In genomic region chr5:177437623-177438022, GRCh38 we compare ENCODE assay signal across 25 cellular contexts. TPM values are rescaled to one million over a fixed set of nuclear protein-coding genes. Genes with fewer than 3 reads are reported as not detected.
DNase-seq lines count a peak whose midpoint lies in the region; ATAC-seq, FAIRE-seq and TF ChIP-seq lines count a peak whose summit lies in the region.
"Had no signal": no experiment of that assay in that cellular context is flagged by ENCODE, and none has a peak within 500 bp of the region (broad histone marks: within the 10 kb centered on the region; RNA-seq: fewer than 3 reads in every experiment).

No MANE protein-coding gene starts in this region.

- H3K4me1 ChIP-seq in HepG2 (ENCODE audit: insufficient read depth, low read length), result peaks cover 35% of the 10 kb centered on the region
- no peaks in the 10 kb centered on the region for H3K4me1 ChIP-seq in right lobe of liver
- no peaks in the 10 kb centered on the region for H3K4me1 ChIP-seq in prostate gland (replicated peaks)
- H3K4me1 ChIP-seq: right atrium auricular region had no signal

- WGBS in HepG2 (ENCODE audit: low lambda C conversion rate), result 68% methylated on average over 3 of the region's 4 CpGs
- 65% methylated on average over 4 of the region's 4 CpGs for WGBS in right lobe of liver (ENCODE audit: insufficient coverage, low coverage, low lambda C conversion rate, missing lambda C conversion rate)
- 54% methylated on average over 4 of the region's 4 CpGs for WGBS in prostate gland

- H3K27me3 ChIP-seq in HepG2 (ENCODE audit: control insufficient read depth in 1 of 2, insufficient read depth in 2 of 2, low read length in 2 of 2) (no peaks in the 10 kb centered on the region), right lobe of liver (no peaks in the 10 kb centered on the region), prostate gland (replicated peaks; ENCODE audit: insufficient read depth) (no peaks in the 10 kb centered on the region)
- H3K27me3 ChIP-seq: brain microvascular endothelial cell, right atrium auricular region had no signal

- DNase-seq in HepG2 (ENCODE audit: low spot score) (no peak), right lobe of liver (no peak), NCI-H748 treated with DMSO at 0.1 percent for 48 hours (lab: John Stamatoyannopoulos, UW) (peak; percentile 12), type B pancreatic cell (ENCODE audit: extremely low spot score, unreplicated experiment) (no peak), urothelium cell line (ENCODE audit: low spot score) (no peak), HT-29 (ENCODE audit: low spot score) (no peak), prostate gland (ENCODE audit: low spot score) (no peak)
- DNase-seq in central memory CD8-positive, alpha-beta T cell (ENCODE audit: low spot score in 2 of 2), result no peak
- DNase-seq: brain microvascular endothelial cell, dermis blood vessel endothelial cell, erythroblast, GDM1, Kasumi-1, NCI-H1436 treated with DMSO at 0.1 percent for 48 hours, NCI-H510A had no signal

- TF ChIP-seq EP300 in HepG2 (IDR thresholded peaks at IDR 0.05; ENCODE audit: low read depth in 2 of 2, low read length in 2 of 2) (no peak), HepG2 (CRISPR knock-in tag; IDR thresholded peaks at IDR 0.05; ENCODE audit: borderline replicate concordance) (no peak)

- H3K27ac Mint-ChIP-seq in central memory CD8-positive, alpha-beta T cell (ENCODE audit: low read depth), result peak overlapping the region; percentile 16
- peak overlapping the region; percentile 53 for H3K27ac Mint-ChIP-seq in type B pancreatic cell
- H3K27ac Mint-ChIP-seq: GM23338 had no signal

- peaks cover 43% of the 10 kb centered on the region for H3K4me1 Mint-ChIP-seq in central memory CD8-positive, alpha-beta T cell
- no peaks in the 10 kb centered on the region for H3K4me1 Mint-ChIP-seq in type B pancreatic cell (ENCODE audit: unreplicated experiment)

- no peaks in the 10 kb centered on the region for H3K9me3 ChIP-seq in HepG2 (ENCODE audit: low read length)
- H3K9me3 ChIP-seq in right lobe of liver, result no peaks in the 10 kb centered on the region
- H3K9me3 ChIP-seq in prostate gland, result no peaks in the 10 kb centered on the region
- H3K9me3 ChIP-seq: right atrium auricular region had no signal

- H3K9me3 Mint-ChIP-seq in central memory CD8-positive, alpha-beta T cell, result no peaks in the 10 kb centered on the region
- no peaks in the 10 kb centered on the region for H3K9me3 Mint-ChIP-seq in type B pancreatic cell
- H3K9me3 Mint-ChIP-seq: activated naive CD4-positive, alpha-beta T cell treated with anti-CD3 and anti-CD28 coated beads, Interleukin-2, amount 50 U/mL, for 24 hours had no signal

- CTCF ChIA-PET in HepG2 (lab: Yijun Ruan, JAX; ENCODE audit: low intra/inter-chr PET ratio, low total read pairs), result no interaction called here

- peaks cover 70% of the 10 kb centered on the region for H3K36me3 Mint-ChIP-seq in central memory CD8-positive, alpha-beta T cell (ENCODE audit: insufficient read depth)
- peaks cover 16% of the 10 kb centered on the region for H3K36me3 Mint-ChIP-seq in type B pancreatic cell

- no peak overlapping the region for H3K4me3 Mint-ChIP-seq in central memory CD8-positive, alpha-beta T cell
- no peak overlapping the region for H3K4me3 Mint-ChIP-seq in type B pancreatic cell
- H3K4me3 Mint-ChIP-seq: GM23338 had no signal

- TF ChIP-seq POLR2A in HepG2 (IDR thresholded peaks at IDR 0.05; ENCODE audit: insufficient read depth in 1 of 2, low read depth in 2 of 2, low read length in 2 of 2), result no peak
- no peak for TF ChIP-seq POLR2A in right lobe of liver (IDR thresholded peaks at IDR 0.05)
- TF ChIP-seq POLR2A in prostate gland (IDR thresholded peaks at IDR 0.05), result no peak

- BruUV-seq in HepG2 (replicated peaks; lab: Mats Ljungman, UMichigan), result TSS peak; percentile 27

- intact Hi-C loops in HepG2 (cut with micrococcal nuclease; ENCODE audit: unreplicated experiment), result no loop called here
- intact Hi-C loops in right lobe of liver (cut with DNase I), result loop anchor here in 1 of 2 donors (5.0 kb wide), 1 partner anchor 35 kb away; the partner anchor contains the start of gene PFN3
- intact Hi-C loops in prostate gland (cut with DNase I), result no loop called here

- no peak overlapping the region for H3K4me2 ChIP-seq in HepG2 (ENCODE audit: low read depth, low read length)
- H3K4me2 ChIP-seq: GM23338 had no signal

- no peaks in the 10 kb centered on the region for H3K27me3 Mint-ChIP-seq in central memory CD8-positive, alpha-beta T cell
- H3K27me3 Mint-ChIP-seq in type B pancreatic cell, result no peaks in the 10 kb centered on the region
- H3K27me3 Mint-ChIP-seq: activated naive CD4-positive, alpha-beta T cell treated with anti-CD3 and anti-CD28 coated beads, Interleukin-2, amount 50 U/mL, for 24 hours had no signal

- in situ Hi-C loops in HepG2 (cut with HindIII; ENCODE audit: extremely low pct_ligation_motif_present, low pct_unique_long_range_greater_than_20kb), result no loop called here

- H2AFZ ChIP-seq in HepG2 (ENCODE audit: low read length), result no peak overlapping the region
- H2AFZ ChIP-seq: GM23338 had no signal

- peaks cover 16 to 28% of the 10 kb centered on the region in 2 experiments; a peak in 4 of 5 replicates for H3K36me3 ChIP-seq in HepG2 (replicated peaks in 1 of 2; ENCODE audit: control insufficient read depth in 1 of 2, insufficient read depth in 2 of 2, low read length in 2 of 2)
- peaks cover 0 to 39% (median 0%) of the 10 kb centered on the region in 4 donors for H3K36me3 ChIP-seq in right lobe of liver
- H3K36me3 ChIP-seq in prostate gland, result peaks cover 10 to 31% of the 10 kb centered on the region in 2 donors

- H3K27ac ChIP-seq in HepG2 (ENCODE audit: extremely low read length, insufficient read depth, low read length), result no peak overlapping the region
- no peak overlapping the region for H3K27ac ChIP-seq in right lobe of liver
- H3K27ac ChIP-seq in prostate gland, result no peak overlapping the region
- H3K27ac ChIP-seq: brain microvascular endothelial cell, right atrium auricular region, VCaP had no signal

- FAIRE-seq in HepG2 (lab: Jason Lieb, UNC) (no peak), urothelium cell line (lab: Jason Lieb, UNC) (no peak)
- FAIRE-seq: GM12891 had no signal

- no peak overlapping the region for H3K9ac ChIP-seq in HepG2 (ENCODE audit: insufficient read depth, low read depth, low read length)

- no peak for TF ChIP-seq CTCF in HepG2 (CRISPR knock-in tag; IDR thresholded peaks at IDR 0.05)
- TF ChIP-seq CTCF in right lobe of liver (IDR thresholded peaks at IDR 0.05), result no peak
- no peak for TF ChIP-seq CTCF in type B pancreatic cell (conservative IDR thresholded peaks at IDR 0.05)
- no peak for TF ChIP-seq CTCF in prostate gland (IDR thresholded peaks at IDR 0.05)

- H3K79me2 ChIP-seq in HepG2 (ENCODE audit: insufficient read depth, low read length), result no peaks in the 10 kb centered on the region

- POLR2A ChIA-PET in HepG2 (lab: Yijun Ruan, JAX), result interaction anchor here (1.1 to 2.6 kb wide), 3 partner anchors 10 to 17 kb away, joined by 3 to 7 read pairs (median 6); partner anchors contain the start of gene GRK6

- no peaks in the 10 kb centered on the region for H4K20me1 ChIP-seq in HepG2 (ENCODE audit: insufficient read depth, low read length)

- ATAC-seq in HepG2 (no peak), right lobe of liver (no peak)
- no peak for ATAC-seq in central memory CD8-positive, alpha-beta T cell (replicated peaks; ENCODE audit: extremely low read depth, poor library complexity, severe bottlenecking)
- ATAC-seq: Panc1 had no signal

- H3K4me3 ChIP-seq in HepG2 (replicated peaks in 1 of 3; ENCODE audit: insufficient read depth in 1 of 3, low read depth in 2 of 3, low read length in 3 of 3), result no peak overlapping the region
- H3K4me3 ChIP-seq in right lobe of liver, result no peak overlapping the region
- no peak overlapping the region for H3K4me3 ChIP-seq in prostate gland
- H3K4me3 ChIP-seq: GM23338, right atrium auricular region had no signal

- no peak for TF ChIP-seq RAD21 in HepG2 (CRISPR knock-in tag; IDR thresholded peaks at IDR 0.05)

RNA-seq across cellular contexts. Expression of gene PRR7, which starts 9.0 kb away (rescaled TPM):
- total RNA-seq in HepG2 (2016; rRNA removed; fragmentation: Illumina TruSeq; extraction: Trizol), result 3.9 and 5.0 TPM in 2 replicates
- total RNA-seq in HepG2 (2016; cell fraction: cytosol; rRNA removed; fragmentation: Illumina TruSeq; extraction: Trizol; ENCODE audit: low read depth), result 16.0 and 17.8 TPM in 2 replicates
- 3.2 and 5.8 TPM in 2 replicates for total RNA-seq in HepG2 (2016; cell fraction: insoluble cytoplasmic fraction; rRNA removed; fragmentation: Illumina TruSeq; extraction: Trizol)
- 13.3 and 19.1 TPM in 2 replicates for total RNA-seq in HepG2 (2016; cell fraction: membrane; rRNA removed; fragmentation: Illumina TruSeq; extraction: Trizol)
- 2.0 and 2.5 TPM in 2 replicates for total RNA-seq in HepG2 (2016; cell fraction: nucleus; rRNA removed; fragmentation: Illumina TruSeq; extraction: Trizol)
- 4.8 and 6.7 TPM in 2 replicates for polyA plus RNA-seq in HepG2 (2011; rRNA removed)
- polyA plus RNA-seq in HepG2 (2011; cell fraction: cytosol; rRNA removed), result 6.4 and 16.7 TPM in 2 replicates
- 14.7 and 21.3 TPM in 2 replicates for polyA plus RNA-seq in HepG2 (2011; cell fraction: nucleus; rRNA removed)
- 1.5 and 3.1 TPM in 2 replicates for polyA plus RNA-seq in HepG2 (2012)
- 20.2 and 21.6 TPM in 2 replicates for polyA plus RNA-seq in HepG2 (2016; cell fraction: cytosol; fragmentation: Illumina TruSeq; extraction: Trizol; ENCODE audit: low read depth)
- polyA plus RNA-seq in HepG2 (2016; cell fraction: insoluble cytoplasmic fraction; fragmentation: Illumina TruSeq; extraction: Trizol; ENCODE audit: low read depth), result 4.9 and 5.8 TPM in 2 replicates
- 16.9 and 17.7 TPM in 2 replicates for polyA plus RNA-seq in HepG2 (2016; cell fraction: membrane; fragmentation: Illumina TruSeq; extraction: Trizol; ENCODE audit: low read depth)
- polyA plus RNA-seq in HepG2 (2016; cell fraction: nucleus; fragmentation: Illumina TruSeq; extraction: Trizol; ENCODE audit: insufficient read depth, low read depth), result 5.8 and 6.9 TPM in 2 replicates
- polyA minus RNA-seq in HepG2 (2011; rRNA and poly(A)+ RNA removed; ENCODE audit: low replicate concordance), result 0.94 and 6.4 TPM in 2 replicates
- 3.2 and 5.0 TPM in 2 replicates for polyA minus RNA-seq in HepG2 (2011; cell fraction: cytosol; rRNA and poly(A)+ RNA removed)
- 1.1 and 1.4 TPM in 2 replicates for polyA minus RNA-seq in HepG2 (2011; cell fraction: nucleus; rRNA and poly(A)+ RNA removed)
- 10 to 100 TPM in 1 of 6 experiments, 1 to 10 TPM in 3, under 1 TPM in 2; 0.15 to 13.0 (median 1.9) TPM for total RNA-seq in right lobe of liver
- 5.9 and 8.8 TPM in 2 replicates for total RNA-seq in type B pancreatic cell (ENCODE audit: low replicate concordance)
- 69.3 and 86.7 TPM in 2 replicates for total RNA-seq in HT-29 (2014; rRNA removed; shearing (Covaris generic))
- 10 to 100 TPM in 1 of 2 donors, 1 to 10 TPM in 1; 8.7 to 11.0 TPM for total RNA-seq in prostate gland

RNA-seq across cellular contexts. Expression of gene GRK6, which starts 11.1 kb away (rescaled TPM):
- total RNA-seq in HepG2 (2016; rRNA removed; fragmentation: Illumina TruSeq; extraction: Trizol) (16.1 and 19.9 TPM in 2 replicates), right lobe of liver (10 to 100 TPM in 3 of 6 experiments, 1 to 10 TPM in 3; 6.1 to 10.8 (median 10.0) TPM), type B pancreatic cell (ENCODE audit: low replicate concordance) (46.1 and 47.3 TPM in 2 replicates), prostate gland (10 to 100 TPM; 28.6 to 32.4 TPM)
- total RNA-seq in HepG2 (2016; cell fraction: cytosol; rRNA removed; fragmentation: Illumina TruSeq; extraction: Trizol; ENCODE audit: low read depth), result 21.2 and 25.1 TPM in 2 replicates
- 15.7 and 20.8 TPM in 2 replicates for total RNA-seq in HepG2 (2016; cell fraction: insoluble cytoplasmic fraction; rRNA removed; fragmentation: Illumina TruSeq; extraction: Trizol)
- total RNA-seq in HepG2 (2016; cell fraction: membrane; rRNA removed; fragmentation: Illumina TruSeq; extraction: Trizol), result 43.3 and 44.5 TPM in 2 replicates
- 15.6 TPM in 2 replicates for total RNA-seq in HepG2 (2016; cell fraction: nucleus; rRNA removed; fragmentation: Illumina TruSeq; extraction: Trizol)
- 13.2 and 17.4 TPM in 2 replicates for polyA plus RNA-seq in HepG2 (2011; rRNA removed)
- polyA plus RNA-seq in HepG2 (2011; cell fraction: cytosol; rRNA removed), result 16.2 and 19.6 TPM in 2 replicates
- 21.6 and 24.6 TPM in 2 replicates for polyA plus RNA-seq in HepG2 (2011; cell fraction: nucleus; rRNA removed)
- 16.7 and 17.5 TPM in 2 replicates for polyA plus RNA-seq in HepG2 (2012)
- 36.3 and 37.2 TPM in 2 replicates for polyA plus RNA-seq in HepG2 (2016; cell fraction: cytosol; fragmentation: Illumina TruSeq; extraction: Trizol; ENCODE audit: low read depth)
- polyA plus RNA-seq in HepG2 (2016; cell fraction: insoluble cytoplasmic fraction; fragmentation: Illumina TruSeq; extraction: Trizol; ENCODE audit: low read depth), result 20.6 and 21.6 TPM in 2 replicates
- 45.6 and 48.4 TPM in 2 replicates for polyA plus RNA-seq in HepG2 (2016; cell fraction: membrane; fragmentation: Illumina TruSeq; extraction: Trizol; ENCODE audit: low read depth)
- polyA plus RNA-seq in HepG2 (2016; cell fraction: nucleus; fragmentation: Illumina TruSeq; extraction: Trizol; ENCODE audit: insufficient read depth, low read depth), result 22.8 and 26.4 TPM in 2 replicates
- polyA minus RNA-seq in HepG2 (2011; rRNA and poly(A)+ RNA removed; ENCODE audit: low replicate concordance), result 11.2 and 22.9 TPM in 2 replicates
- 13.6 and 15.1 TPM in 2 replicates for polyA minus RNA-seq in HepG2 (2011; cell fraction: cytosol; rRNA and poly(A)+ RNA removed)
- 19.2 and 24.9 TPM in 2 replicates for polyA minus RNA-seq in HepG2 (2011; cell fraction: nucleus; rRNA and poly(A)+ RNA removed)
- 87.7 and 94.2 TPM in 2 replicates for total RNA-seq in HT-29 (2014; rRNA removed; shearing (Covaris generic))

RNA-seq across cellular contexts. Expression of gene F12, which starts 28.3 kb away (rescaled TPM):
- total RNA-seq in HepG2 (2016; rRNA removed; fragmentation: Illumina TruSeq; extraction: Trizol) (1.3 and 3.0 TPM in 2 replicates), right lobe of liver (100 to 1,000 TPM; 236 to 518 (median 365) TPM), type B pancreatic cell (ENCODE audit: low replicate concordance) (3.2 and 5.7 TPM in 2 replicates), prostate gland (1 to 10 TPM in 1 of 2 donors, under 1 TPM in 1; 0.74 to 2.6 TPM)
- 1.9 and 3.1 TPM in 2 replicates for total RNA-seq in HepG2 (2016; cell fraction: cytosol; rRNA removed; fragmentation: Illumina TruSeq; extraction: Trizol; ENCODE audit: low read depth)
- total RNA-seq in HepG2 (2016; cell fraction: insoluble cytoplasmic fraction; rRNA removed; fragmentation: Illumina TruSeq; extraction: Trizol), result 1.4 and 3.6 TPM in 2 replicates
- 2.4 and 3.3 TPM in 2 replicates for total RNA-seq in HepG2 (2016; cell fraction: membrane; rRNA removed; fragmentation: Illumina TruSeq; extraction: Trizol)
- total RNA-seq in HepG2 (2016; cell fraction: nucleus; rRNA removed; fragmentation: Illumina TruSeq; extraction: Trizol), result 2.3 and 3.0 TPM in 2 replicates
- 2.5 and 3.1 TPM in 2 replicates for polyA plus RNA-seq in HepG2 (2011; rRNA removed)
- polyA plus RNA-seq in HepG2 (2011; cell fraction: cytosol; rRNA removed), result 1.5 and 3.0 TPM in 2 replicates
- polyA plus RNA-seq in HepG2 (2011; cell fraction: nucleus; rRNA removed), result 27.2 and 32.3 TPM in 2 replicates
- 3.6 and 10.3 TPM in 2 replicates for polyA plus RNA-seq in HepG2 (2012)
- polyA plus RNA-seq in HepG2 (2016; cell fraction: cytosol; fragmentation: Illumina TruSeq; extraction: Trizol; ENCODE audit: low read depth), result 3.7 and 5.9 TPM in 2 replicates
- polyA plus RNA-seq in HepG2 (2016; cell fraction: insoluble cytoplasmic fraction; fragmentation: Illumina TruSeq; extraction: Trizol; ENCODE audit: low read depth), result 1.6 and 2.3 TPM in 2 replicates
- 3.4 and 5.0 TPM in 2 replicates for polyA plus RNA-seq in HepG2 (2016; cell fraction: membrane; fragmentation: Illumina TruSeq; extraction: Trizol; ENCODE audit: low read depth)
- polyA plus RNA-seq in HepG2 (2016; cell fraction: nucleus; fragmentation: Illumina TruSeq; extraction: Trizol; ENCODE audit: insufficient read depth, low read depth), result 6.6 and 9.9 TPM in 2 replicates
- 2.5 and 2.6 TPM in 2 replicates for polyA minus RNA-seq in HepG2 (2011; rRNA and poly(A)+ RNA removed; ENCODE audit: low replicate concordance)
- 0.30 and 1.2 TPM in 2 replicates for polyA minus RNA-seq in HepG2 (2011; cell fraction: cytosol; rRNA and poly(A)+ RNA removed)
- polyA minus RNA-seq in HepG2 (2011; cell fraction: nucleus; rRNA and poly(A)+ RNA removed), result 1.0 and 1.7 TPM in 2 replicates
- total RNA-seq in HT-29 (2014; rRNA removed; shearing (Covaris generic)), result 52.9 TPM in 2 replicates

RNA-seq across cellular contexts. Expression of gene DBN1, which starts 35.8 kb away (rescaled TPM):
- total RNA-seq in HepG2 (2016; rRNA removed; fragmentation: Illumina TruSeq; extraction: Trizol), result 15.7 and 37.3 TPM in 2 replicates
- 6.9 and 9.3 TPM in 2 replicates for total RNA-seq in HepG2 (2016; cell fraction: cytosol; rRNA removed; fragmentation: Illumina TruSeq; extraction: Trizol; ENCODE audit: low read depth)
- 12.8 and 37.5 TPM in 2 replicates for total RNA-seq in HepG2 (2016; cell fraction: insoluble cytoplasmic fraction; rRNA removed; fragmentation: Illumina TruSeq; extraction: Trizol)
- 12.9 and 15.2 TPM in 2 replicates for total RNA-seq in HepG2 (2016; cell fraction: membrane; rRNA removed; fragmentation: Illumina TruSeq; extraction: Trizol)
- 33.8 and 39.3 TPM in 2 replicates for total RNA-seq in HepG2 (2016; cell fraction: nucleus; rRNA removed; fragmentation: Illumina TruSeq; extraction: Trizol)
- 27.0 and 30.9 TPM in 2 replicates for polyA plus RNA-seq in HepG2 (2011; rRNA removed)
- 14.1 and 18.1 TPM in 2 replicates for polyA plus RNA-seq in HepG2 (2011; cell fraction: cytosol; rRNA removed)
- 167 and 276 TPM in 2 replicates for polyA plus RNA-seq in HepG2 (2011; cell fraction: nucleus; rRNA removed)
- polyA plus RNA-seq in HepG2 (2012), result 16.5 and 21.1 TPM in 2 replicates
- polyA plus RNA-seq in HepG2 (2016; cell fraction: cytosol; fragmentation: Illumina TruSeq; extraction: Trizol; ENCODE audit: low read depth), result 7.2 and 8.7 TPM in 2 replicates
- polyA plus RNA-seq in HepG2 (2016; cell fraction: insoluble cytoplasmic fraction; fragmentation: Illumina TruSeq; extraction: Trizol; ENCODE audit: low read depth), result 16.0 and 21.2 TPM in 2 replicates
- polyA plus RNA-seq in HepG2 (2016; cell fraction: membrane; fragmentation: Illumina TruSeq; extraction: Trizol; ENCODE audit: low read depth), result 11.4 and 15.4 TPM in 2 replicates
- polyA plus RNA-seq in HepG2 (2016; cell fraction: nucleus; fragmentation: Illumina TruSeq; extraction: Trizol; ENCODE audit: insufficient read depth, low read depth), result 72.9 and 77.5 TPM in 2 replicates
- polyA minus RNA-seq in HepG2 (2011; rRNA and poly(A)+ RNA removed; ENCODE audit: low replicate concordance), result 30.4 and 47.5 TPM in 2 replicates
- 13.2 and 16.4 TPM in 2 replicates for polyA minus RNA-seq in HepG2 (2011; cell fraction: cytosol; rRNA and poly(A)+ RNA removed)
- polyA minus RNA-seq in HepG2 (2011; cell fraction: nucleus; rRNA and poly(A)+ RNA removed), result 42.1 and 43.0 TPM in 2 replicates
- 1 to 10 TPM; 1.1 to 4.6 (median 3.1) TPM for total RNA-seq in right lobe of liver
- 200 and 269 TPM in 2 replicates for total RNA-seq in type B pancreatic cell (ENCODE audit: low replicate concordance)
- 11.3 and 12.9 TPM in 2 replicates for total RNA-seq in HT-29 (2014; rRNA removed; shearing (Covaris generic))
- total RNA-seq in prostate gland, result 10 to 100 TPM; 33.1 to 65.1 TPM

RNA-seq across cellular contexts. Expression of gene PFN3, which starts 37.2 kb away (rescaled TPM):
- total RNA-seq in HepG2 (2016; rRNA removed; fragmentation: Illumina TruSeq; extraction: Trizol) (not detected in 2 replicates), right lobe of liver (not detected), type B pancreatic cell (ENCODE audit: low replicate concordance) (not detected in 2 replicates), prostate gland (not detected)
- not detected in 2 replicates for total RNA-seq in HepG2 (2016; cell fraction: cytosol; rRNA removed; fragmentation: Illumina TruSeq; extraction: Trizol; ENCODE audit: low read depth)
- total RNA-seq in HepG2 (2016; cell fraction: insoluble cytoplasmic fraction; rRNA removed; fragmentation: Illumina TruSeq; extraction: Trizol), result not detected in 2 replicates
- not detected in 2 replicates for total RNA-seq in HepG2 (2016; cell fraction: membrane; rRNA removed; fragmentation: Illumina TruSeq; extraction: Trizol)
- not detected in 2 replicates for total RNA-seq in HepG2 (2016; cell fraction: nucleus; rRNA removed; fragmentation: Illumina TruSeq; extraction: Trizol)
- polyA plus RNA-seq in HepG2 (2011; rRNA removed), result not detected in 2 replicates
- not detected in 2 replicates for polyA plus RNA-seq in HepG2 (2011; cell fraction: cytosol; rRNA removed)
- polyA plus RNA-seq in HepG2 (2011; cell fraction: nucleus; rRNA removed), result not detected in 2 replicates
- not detected in 2 replicates for polyA plus RNA-seq in HepG2 (2012)
- polyA plus RNA-seq in HepG2 (2016; cell fraction: cytosol; fragmentation: Illumina TruSeq; extraction: Trizol; ENCODE audit: low read depth), result not detected in 2 replicates
- polyA plus RNA-seq in HepG2 (2016; cell fraction: insoluble cytoplasmic fraction; fragmentation: Illumina TruSeq; extraction: Trizol; ENCODE audit: low read depth), result not detected in 2 replicates
- not detected in 2 replicates for polyA plus RNA-seq in HepG2 (2016; cell fraction: membrane; fragmentation: Illumina TruSeq; extraction: Trizol; ENCODE audit: low read depth)
- polyA plus RNA-seq in HepG2 (2016; cell fraction: nucleus; fragmentation: Illumina TruSeq; extraction: Trizol; ENCODE audit: insufficient read depth, low read depth), result not detected in 2 replicates
- polyA minus RNA-seq in HepG2 (2011; rRNA and poly(A)+ RNA removed; ENCODE audit: low replicate concordance), result not detected in 2 replicates
- not detected in 2 replicates for polyA minus RNA-seq in HepG2 (2011; cell fraction: cytosol; rRNA and poly(A)+ RNA removed)
- not detected in 2 replicates for polyA minus RNA-seq in HepG2 (2011; cell fraction: nucleus; rRNA and poly(A)+ RNA removed)
- total RNA-seq in HT-29 (2014; rRNA removed; shearing (Covaris generic)), result not detected in 2 replicates
- total RNA-seq: activated CD8-positive, alpha-beta memory T cell treated with anti-CD3 and anti-CD28 coated beads for 36 hours; dermis blood vessel endothelial cell; glomerular endothelial cell; lung microvascular endothelial cell; right atrium auricular region had no signal
- polyA plus RNA-seq: neural cell had no signal
